ENCODE assay signal across 1 cellular context in genomic region chr10:35632027-35632426, GRCh38.
TF ChIP-seq lines count a peak whose summit lies in the region.

No MANE protein-coding gene starts in this region.

TF ChIP-seq in GM23338, 12 proteins besides CTCF, POLR2A, EP300 and RAD21 (continued from another document):
- TF ChIP-seq ZNF462 (CRISPR knock-in tag; IDR thresholded peaks at IDR 0.05) (no peak), POLR2AphosphoS5 (IDR thresholded peaks at IDR 0.05; ENCODE audit: low read depth) (no peak), CREB1 (CRISPR knock-in tag; IDR thresholded peaks at IDR 0.05; ENCODE audit: low read depth) (no peak), ZNF114 (CRISPR knock-in tag; IDR thresholded peaks at IDR 0.05) (no peak), NANOG (IDR thresholded peaks at IDR 0.05; ENCODE audit: borderline replicate concordance) (no peak), ZNF331 (CRISPR knock-in tag; IDR thresholded peaks at IDR 0.05; ENCODE audit: low read depth) (no peak), REST (IDR thresholded peaks at IDR 0.05; ENCODE audit: unreplicated experiment) (no peak), EZH2 (IDR thresholded peaks at IDR 0.05; ENCODE audit: low read depth, unreplicated experiment) (no peak), EZH2phosphoT487 (IDR thresholded peaks at IDR 0.05; ENCODE audit: unreplicated experiment) (no peak), ETS1 (IDR thresholded peaks at IDR 0.05) (no peak), JUNB (IDR thresholded peaks at IDR 0.05; ENCODE audit: unreplicated experiment) (no peak)
